ENCODE assay signal across 15 cellular contexts in the genomic region with DNA sequence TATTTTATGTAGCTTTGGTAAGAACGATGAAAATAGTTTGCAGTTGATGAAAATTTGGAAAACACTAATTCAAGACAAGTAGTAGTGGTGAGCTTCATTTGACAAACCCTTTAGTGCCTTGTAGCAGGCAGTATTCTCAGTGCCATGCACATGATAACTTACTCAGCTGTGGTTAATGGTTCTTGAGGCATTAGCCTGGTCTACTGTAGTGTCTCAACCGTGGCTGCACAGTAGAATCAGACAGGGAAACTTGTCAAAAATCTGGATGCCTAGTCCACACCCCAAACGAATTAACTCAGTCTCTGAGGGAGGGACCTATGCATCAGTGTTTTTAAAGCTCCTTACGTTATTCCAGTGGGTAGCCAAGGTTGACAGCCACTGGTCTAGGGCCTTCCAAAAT. TPM values are rescaled to one million over a fixed set of nuclear protein-coding genes. Genes with fewer than 3 reads are reported as not detected.
A peak's percentile ranks its signal among the peaks of the same experiment; 100 is the strongest.
DNase-seq lines count a peak whose midpoint lies in the region; ATAC-seq and TF ChIP-seq lines count a peak whose summit lies in the region.
"Had no signal": no experiment of that assay in that cellular context is flagged by ENCODE, and none has a peak within 500 bp of the region (broad histone marks: within the 10 kb centered on the region; RNA-seq: fewer than 3 reads in every experiment).

No MANE protein-coding gene starts in this region.

- no peaks in the 10 kb centered on the region for H3K27me3 Mint-ChIP-seq in activated naive CD4-positive, alpha-beta T cell treated with anti-CD3 and anti-CD28 coated beads, Interleukin-2, amount 50 U/mL, for 24 hours
- H3K27me3 Mint-ChIP-seq in activated CD8-positive, alpha-beta T cell treated with anti-CD3 and anti-CD28 coated beads, Interleukin-2, amount 10 ng/mL, durations not matched to agents 7 days and 5 days (ENCODE audit: low read depth): no peaks in the 10 kb centered on the region

- peaks cover 63% of the 10 kb centered on the region for H3K4me1 ChIP-seq in upper lobe of right lung
- H3K4me1 ChIP-seq in adrenal gland (replicated peaks in 1 of 2): peaks cover 12 to 34% of the 10 kb centered on the region in 2 donors

- 85 to 94% (median 89%) methylated on average over 4 of the region's 4 CpGs for WGBS in adrenal gland, 4 donors

- POLR2A ChIA-PET in activated CD8-positive, alpha-beta T cell treated with anti-CD3 and anti-CD28 coated beads, Interleukin-2, amount 10 ng/mL, durations not matched to agents 7 days and 5 days (lab: Charles Lee): interaction anchor here (1.4 to 4.8 kb wide), 3 partner anchors 10 to 66 kb away, joined by 5 to 55 read pairs (median 7); partner anchors contain the start of genes PSMD6 and SCAANT1

- peak; percentile 24 for ATAC-seq in activated CD8-positive, alpha-beta T cell treated with anti-CD3 and anti-CD28 coated beads, Interleukin-2, amount 10 ng/mL, durations not matched to agents 7 days and 5 days
- ATAC-seq in upper lobe of right lung: no peak

- H3K4me1 Mint-ChIP-seq in activated naive CD4-positive, alpha-beta T cell treated with anti-CD3 and anti-CD28 coated beads, Interleukin-2, amount 50 U/mL, for 24 hours: peaks cover 98% of the 10 kb centered on the region
- H3K4me1 Mint-ChIP-seq in activated CD8-positive, alpha-beta T cell treated with anti-CD3 and anti-CD28 coated beads, Interleukin-2, amount 10 ng/mL, durations not matched to agents 7 days and 5 days (ENCODE audit: low read depth): peaks cover 75% of the 10 kb centered on the region

- no peaks in the 10 kb centered on the region for H3K9me3 Mint-ChIP-seq in activated naive CD4-positive, alpha-beta T cell treated with anti-CD3 and anti-CD28 coated beads, Interleukin-2, amount 50 U/mL, for 24 hours
- H3K9me3 Mint-ChIP-seq in activated CD8-positive, alpha-beta T cell treated with anti-CD3 and anti-CD28 coated beads, Interleukin-2, amount 10 ng/mL, durations not matched to agents 7 days and 5 days (ENCODE audit: insufficient read depth): no peaks in the 10 kb centered on the region

- no peak for DNase-seq in activated naive CD4-positive, alpha-beta T cell treated with anti-CD3 and anti-CD28 coated beads, Interleukin-2, amount 50 U/mL, for 16 hours
- no peak for DNase-seq in activated CD8-positive, alpha-beta T cell treated with anti-CD3 and anti-CD28 coated beads, Interleukin-2, amount 10 ng/mL, durations not matched to agents 7 days and 5 days
- DNase-seq in kidney tubule cell (ENCODE audit: low spot score) (peak; percentile 23), upper lobe of right lung (no peak), foreskin melanocyte (no peak), C1 segment of cervical spinal cord (lab: John Stamatoyannopoulos, UW) (no peak), adrenal gland (no peak)
- DNase-seq: anterior cingulate cortex; DMS79 treated with DMSO at 0.1 percent for 48 hours; Kasumi-1; NCI-H2029; NCI-H748 treated with DMSO at 0.1 percent for 48 hours; ovary; stimulated activated CD4-positive, alpha-beta T cell treated with anti-CD3 and anti-CD28 coated beads, Interleukin-12 subunit alpha, Interleukin-12 subunit beta, amount 100 ng/mL, for 4 hours had no signal

- no peak overlapping the region for H3K4me3 Mint-ChIP-seq in activated naive CD4-positive, alpha-beta T cell treated with anti-CD3 and anti-CD28 coated beads, Interleukin-2, amount 50 U/mL, for 24 hours
- H3K4me3 Mint-ChIP-seq in activated CD8-positive, alpha-beta T cell treated with anti-CD3 and anti-CD28 coated beads, Interleukin-2, amount 10 ng/mL, durations not matched to agents 7 days and 5 days: peak overlapping the region; percentile 63

- H3K4me3 ChIP-seq in upper lobe of right lung (no peak overlapping the region), adrenal gland (no peak overlapping the region)
- H3K4me3 ChIP-seq: ovary had no signal

- no peak for TF ChIP-seq CTCF in upper lobe of right lung (IDR thresholded peaks at IDR 0.05)
- TF ChIP-seq CTCF in adrenal gland (IDR thresholded peaks at IDR 0.05): no peak

- H3K27me3 ChIP-seq in upper lobe of right lung: no peaks in the 10 kb centered on the region
- no peaks in the 10 kb centered on the region for H3K27me3 ChIP-seq in adrenal gland
- H3K27me3 ChIP-seq: ovary had no signal

- intact Hi-C loops in upper lobe of right lung (cut with DNase I) (no loop called here), adrenal gland (cut with DNase I) (no loop called here)

- H3K27ac ChIP-seq in upper lobe of right lung: peak overlapping the region; percentile 24
- H3K27ac ChIP-seq in adrenal gland: no peak overlapping the region
- H3K27ac ChIP-seq: ovary had no signal

- CTCF ChIA-PET in activated CD8-positive, alpha-beta T cell treated with anti-CD3 and anti-CD28 coated beads, Interleukin-2, amount 10 ng/mL, durations not matched to agents 7 days and 5 days (lab: Charles Lee): interaction anchor here (1.3 to 10.1 kb wide), 7 partner anchors 9 to 45 kb away, joined by 3 to 220 read pairs (median 7); partner anchors contain the start of gene PSMD6

- H3K9me3 ChIP-seq in upper lobe of right lung: no peaks in the 10 kb centered on the region
- H3K9me3 ChIP-seq in adrenal gland (replicated peaks in 1 of 3): no peaks in the 10 kb centered on the region
- H3K9me3 ChIP-seq: ovary had no signal

- peak overlapping the region; percentile 97 for H3K27ac Mint-ChIP-seq in activated naive CD4-positive, alpha-beta T cell treated with anti-CD3 and anti-CD28 coated beads, Interleukin-2, amount 50 U/mL, for 24 hours
- H3K27ac Mint-ChIP-seq in activated CD8-positive, alpha-beta T cell treated with anti-CD3 and anti-CD28 coated beads, Interleukin-2, amount 10 ng/mL, durations not matched to agents 7 days and 5 days: peak overlapping the region; percentile 74

- no peak for TF ChIP-seq POLR2A in adrenal gland (IDR thresholded peaks at IDR 0.05)

- H3K36me3 ChIP-seq in upper lobe of right lung (peaks cover 22% of the 10 kb centered on the region), adrenal gland (replicated peaks in 1 of 2) (peaks cover 0 to 30% of the 10 kb centered on the region in 2 donors)
- H3K36me3 ChIP-seq: ovary had no signal

- H3K36me3 Mint-ChIP-seq in activated naive CD4-positive, alpha-beta T cell treated with anti-CD3 and anti-CD28 coated beads, Interleukin-2, amount 50 U/mL, for 24 hours: peaks cover 15% of the 10 kb centered on the region
- H3K36me3 Mint-ChIP-seq in activated CD8-positive, alpha-beta T cell treated with anti-CD3 and anti-CD28 coated beads, Interleukin-2, amount 10 ng/mL, durations not matched to agents 7 days and 5 days (ENCODE audit: low read depth): peaks cover 61% of the 10 kb centered on the region

RNA-seq across cellular contexts. Expression of gene PSMD6, which starts 45.4 kb away (rescaled TPM):
- total RNA-seq in activated CD8-positive, alpha-beta T cell treated with anti-CD3 and anti-CD28 coated beads, Interleukin-2, amount 10 ng/mL, durations not matched to agents 7 days and 5 days: 10 to 100 TPM; 81.2 to 86.3 TPM
- total RNA-seq in upper lobe of right lung (52.2 TPM), adrenal gland (100 to 1,000 TPM in 3 of 8 donors, 10 to 100 TPM in 5; 67.7 to 109 (median 96.9) TPM)
- 100 to 1,000 TPM in 1 of 3 donors, 10 to 100 TPM in 2; 52.8 to 205 (median 54.7) TPM for polyA plus RNA-seq in adrenal gland
